Comparison of ENCODE assay signal across 22 cellular contexts in genomic region chr2:28558421-28558820, GRCh38.
DNase-seq lines count a peak whose midpoint lies in the region; ATAC-seq and TF ChIP-seq lines count a peak whose summit lies in the region.
"Had no signal": no experiment of that assay in that cellular context is flagged by ENCODE, and none has a peak within 500 bp of the region (broad histone marks: within the 10 kb centered on the region; RNA-seq: fewer than 3 reads in every experiment).

No MANE protein-coding gene starts in this region.

- DNase-seq in SK-N-SH, result no peak
- no peak for DNase-seq in brain microvascular endothelial cell
- DNase-seq in medulla oblongata (ENCODE audit: extremely low spot score), result peak; percentile 17
- no peak for DNase-seq in type B pancreatic cell (ENCODE audit: extremely low spot score, unreplicated experiment)
- DNase-seq in NCI-H82 treated with DMSO at 0.1 percent for 48 hours (lab: John Stamatoyannopoulos, UW; ENCODE audit: unreplicated experiment), result no peak
- DNase-seq in stimulated activated CD4-positive, alpha-beta T cell treated with anti-CD3 and anti-CD28 coated beads, Interleukin-4, amount 100 ng/mL, for 1 hour, result no peak
- DNase-seq: activated CD4-positive, alpha-beta T cell treated with anti-CD3 and anti-CD28 coated beads for 1 hour; activated CD8-positive, alpha-beta memory T cell treated with anti-CD3 and anti-CD28 coated beads for 24 hours; activated naive CD4-positive, alpha-beta T cell treated with Interleukin-2 at 50 U/mL for 16 hours; activated T-cell treated with anti-CD3 and anti-CD28 coated beads, Interleukin-2, amount 50 U/mL, for 24 hours; Caco-2; caudate nucleus; NCI-H1105; NCI-H526; occipital lobe; SHP77 treated with DMSO at 0.1 percent for 48 hours; T-helper 1 cell; upper lobe of left lung had no signal

- H3K4me1 Mint-ChIP-seq in type B pancreatic cell (ENCODE audit: unreplicated experiment), result peaks cover 6% of the 10 kb centered on the region

- peak overlapping the region; percentile 32 for H3K27ac Mint-ChIP-seq in type B pancreatic cell
- H3K27ac Mint-ChIP-seq: activated T-cell treated with anti-CD3 and anti-CD28 coated beads, Interleukin-2, amount 50 U/mL, for 24 hours had no signal

- ATAC-seq in SK-N-SH treated with all-trans-retinoic acid at 6 μM for 48 hours, result peak; percentile 25; the same call in 1 of the 3 replicates
- no peak for ATAC-seq in HG03135 (IDR thresholded peaks at IDR 0.05; ENCODE audit: unreplicated experiment)
- ATAC-seq: GM12878 had no signal

- TF ChIP-seq EP300 in SK-N-SH (IDR thresholded peaks at IDR 0.05; ENCODE audit: borderline replicate concordance in 1 of 2, low read depth in 1 of 2, low read length in 1 of 2), result no peak

- TF ChIP-seq CTCF in SK-N-SH (IDR thresholded peaks at IDR 0.05), result no peak
- peak; percentile 12 for TF ChIP-seq CTCF in brain microvascular endothelial cell (IDR thresholded peaks at IDR 0.05; ENCODE audit: low read depth, low read length, missing control alignments)
- no peak for TF ChIP-seq CTCF in type B pancreatic cell (conservative IDR thresholded peaks at IDR 0.05)

- no peaks in the 10 kb centered on the region for H3K9me3 ChIP-seq in SK-N-SH
- H3K9me3 ChIP-seq: Caco-2, right atrium auricular region, upper lobe of left lung had no signal

- no peaks in the 10 kb centered on the region for H3K27me3 ChIP-seq in SK-N-SH (ENCODE audit: insufficient read depth)
- H3K27me3 ChIP-seq in brain microvascular endothelial cell (replicated peaks), result no peaks in the 10 kb centered on the region
- H3K27me3 ChIP-seq: right atrium auricular region, upper lobe of left lung had no signal

- no peak overlapping the region for H3K4me3 ChIP-seq in SK-N-SH (ENCODE audit: low read depth in 2 of 2, low read length in 1 of 2)
- no peak overlapping the region for H3K4me3 ChIP-seq in brain microvascular endothelial cell (ENCODE audit: low read depth, low read length)
- H3K4me3 ChIP-seq: GM12878, right atrium auricular region, upper lobe of left lung had no signal

- CTCF ChIA-PET in SK-N-SH (lab: Yijun Ruan, JAX), result interaction anchor here (0.7 to 7.3 kb wide), 7 partner anchors 8 to 200 kb away, joined by 3 to 83 read pairs (median 3); no protein-coding TSS in a partner anchor

- no peaks in the 10 kb centered on the region for H3K79me2 ChIP-seq in SK-N-SH (ENCODE audit: insufficient read depth)

- in situ Hi-C loops in brain microvascular endothelial cell (cut with HindIII; ENCODE audit: low pct_ligation_motif_present, low sequenced_read_pairs), result no loop called here

- H3K4me3 Mint-ChIP-seq in type B pancreatic cell, result no peak overlapping the region
- H3K4me3 Mint-ChIP-seq: activated T-cell treated with anti-CD3 and anti-CD28 coated beads, Interleukin-2, amount 50 U/mL, for 24 hours had no signal

- no peaks in the 10 kb centered on the region for H3K27me3 Mint-ChIP-seq in type B pancreatic cell
- H3K27me3 Mint-ChIP-seq: activated T-cell treated with anti-CD3 and anti-CD28 coated beads, Interleukin-2, amount 50 U/mL, for 24 hours had no signal

- H3K4me1 ChIP-seq in SK-N-SH (ENCODE audit: control insufficient read depth in 1 of 2, insufficient read depth in 2 of 2, low read depth in 1 of 2, low read length in 1 of 2), result peaks cover 0 to 5% of the 10 kb centered on the region in 2 experiments; a peak in 1 of 4 replicates
- H3K4me1 ChIP-seq: right atrium auricular region, upper lobe of left lung had no signal

- no peak overlapping the region for H3K9ac ChIP-seq in SK-N-SH

- H3K9me3 Mint-ChIP-seq in type B pancreatic cell, result peaks cover 4% of the 10 kb centered on the region
- H3K9me3 Mint-ChIP-seq: activated T-cell treated with anti-CD3 and anti-CD28 coated beads, Interleukin-2, amount 50 U/mL, for 24 hours had no signal

- no peaks in the 10 kb centered on the region for H3K9me2 ChIP-seq in SK-N-SH

- WGBS in SK-N-SH (ENCODE audit: low lambda C conversion rate), result 90% methylated on average over 4 of the region's 4 CpGs

- H3K4me2 ChIP-seq in SK-N-SH, result no peak overlapping the region

- H3F3A ChIP-seq in SK-N-SH (replicated peaks; ENCODE audit: insufficient read depth), result no peaks in the 10 kb centered on the region

- POLR2A ChIA-PET in SK-N-SH (lab: Yijun Ruan, JAX), result no interaction called here

- H3K36me3 Mint-ChIP-seq in type B pancreatic cell, result no peaks in the 10 kb centered on the region

- H3K27ac ChIP-seq in SK-N-SH (ENCODE audit: low read depth in 2 of 2, low read length in 1 of 2) (no peak overlapping the region), brain microvascular endothelial cell (no peak overlapping the region)
- H3K27ac ChIP-seq: right atrium auricular region, upper lobe of left lung had no signal

- H3K36me3 ChIP-seq in SK-N-SH (replicated peaks in 1 of 2; ENCODE audit: control insufficient read depth in 1 of 2, insufficient read depth in 2 of 2, low read length in 1 of 2), result no peaks in the 10 kb centered on the region
- no peaks in the 10 kb centered on the region for H3K36me3 ChIP-seq in brain microvascular endothelial cell (replicated peaks)
- H3K36me3 ChIP-seq: right atrium auricular region, upper lobe of left lung had no signal

- no peak; the same call in 1 of the 2 replicates for TF ChIP-seq RAD21 in SK-N-SH (IDR thresholded peaks at IDR 0.05; ENCODE audit: low read length)

- H2AFZ ChIP-seq in SK-N-SH (ENCODE audit: low read depth), result no peak overlapping the region

- H4K20me1 ChIP-seq in SK-N-SH (ENCODE audit: insufficient read depth), result no peaks in the 10 kb centered on the region

TF ChIP-seq in SK-N-SH treated with all-trans-retinoic acid at 6 μM for 48 hours, 23 proteins besides CTCF, POLR2A, EP300 and RAD21 (continues in another document):
- TF ChIP-seq ISL1 (CRISPR knock-in tag; IDR thresholded peaks at IDR 0.05) (no peak), ESRRG (CRISPR knock-in tag; IDR thresholded peaks at IDR 0.05) (no peak), TOX (CRISPR knock-in tag; IDR thresholded peaks at IDR 0.05; ENCODE audit: borderline replicate concordance) (no peak)
- TF ChIP-seq, protein P1, sequence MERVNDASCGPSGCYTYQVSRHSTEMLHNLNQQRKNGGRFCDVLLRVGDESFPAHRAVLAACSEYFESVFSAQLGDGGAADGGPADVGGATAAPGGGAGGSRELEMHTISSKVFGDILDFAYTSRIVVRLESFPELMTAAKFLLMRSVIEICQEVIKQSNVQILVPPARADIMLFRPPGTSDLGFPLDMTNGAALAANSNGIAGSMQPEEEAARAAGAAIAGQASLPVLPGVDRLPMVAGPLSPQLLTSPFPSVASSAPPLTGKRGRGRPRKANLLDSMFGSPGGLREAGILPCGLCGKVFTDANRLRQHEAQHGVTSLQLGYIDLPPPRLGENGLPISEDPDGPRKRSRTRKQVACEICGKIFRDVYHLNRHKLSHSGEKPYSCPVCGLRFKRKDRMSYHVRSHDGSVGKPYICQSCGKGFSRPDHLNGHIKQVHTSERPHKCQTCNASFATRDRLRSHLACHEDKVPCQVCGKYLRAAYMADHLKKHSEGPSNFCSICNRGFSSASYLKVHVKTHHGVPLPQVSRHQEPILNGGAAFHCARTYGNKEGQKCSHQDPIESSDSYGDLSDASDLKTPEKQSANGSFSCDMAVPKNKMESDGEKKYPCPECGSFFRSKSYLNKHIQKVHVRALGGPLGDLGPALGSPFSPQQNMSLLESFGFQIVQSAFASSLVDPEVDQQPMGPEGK (CRISPR knock-in tag; IDR thresholded peaks at IDR 0.05; ENCODE audit: borderline replicate concordance), result no peak
- TF ChIP-seq, protein P2, sequence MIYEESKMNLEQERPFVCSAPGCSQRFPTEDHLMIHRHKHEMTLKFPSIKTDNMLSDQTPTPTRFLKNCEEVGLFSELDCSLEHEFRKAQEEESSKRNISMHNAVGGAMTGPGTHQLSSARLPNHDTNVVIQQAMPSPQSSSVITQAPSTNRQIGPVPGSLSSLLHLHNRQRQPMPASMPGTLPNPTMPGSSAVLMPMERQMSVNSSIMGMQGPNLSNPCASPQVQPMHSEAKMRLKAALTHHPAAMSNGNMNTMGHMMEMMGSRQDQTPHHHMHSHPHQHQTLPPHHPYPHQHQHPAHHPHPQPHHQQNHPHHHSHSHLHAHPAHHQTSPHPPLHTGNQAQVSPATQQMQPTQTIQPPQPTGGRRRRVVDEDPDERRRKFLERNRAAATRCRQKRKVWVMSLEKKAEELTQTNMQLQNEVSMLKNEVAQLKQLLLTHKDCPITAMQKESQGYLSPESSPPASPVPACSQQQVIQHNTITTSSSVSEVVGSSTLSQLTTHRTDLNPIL (CRISPR knock-in tag; IDR thresholded peaks at IDR 0.05; ENCODE audit: low read depth), result no peak

TF ChIP-seq in SK-N-SH, 30 proteins besides CTCF, POLR2A, EP300 and RAD21 (continues in another document):
- TF ChIP-seq FOXJ3 (CRISPR knock-in tag; IDR thresholded peaks at IDR 0.05) (no peak), CHD2 (IDR thresholded peaks at IDR 0.05; ENCODE audit: low read length, partially characterized antibody) (no peak), FOSL2 (IDR thresholded peaks at IDR 0.05; ENCODE audit: borderline replicate concordance, low read depth) (no peak), JUND (IDR thresholded peaks at IDR 0.05) (no peak)
- TF ChIP-seq, protein P3, sequence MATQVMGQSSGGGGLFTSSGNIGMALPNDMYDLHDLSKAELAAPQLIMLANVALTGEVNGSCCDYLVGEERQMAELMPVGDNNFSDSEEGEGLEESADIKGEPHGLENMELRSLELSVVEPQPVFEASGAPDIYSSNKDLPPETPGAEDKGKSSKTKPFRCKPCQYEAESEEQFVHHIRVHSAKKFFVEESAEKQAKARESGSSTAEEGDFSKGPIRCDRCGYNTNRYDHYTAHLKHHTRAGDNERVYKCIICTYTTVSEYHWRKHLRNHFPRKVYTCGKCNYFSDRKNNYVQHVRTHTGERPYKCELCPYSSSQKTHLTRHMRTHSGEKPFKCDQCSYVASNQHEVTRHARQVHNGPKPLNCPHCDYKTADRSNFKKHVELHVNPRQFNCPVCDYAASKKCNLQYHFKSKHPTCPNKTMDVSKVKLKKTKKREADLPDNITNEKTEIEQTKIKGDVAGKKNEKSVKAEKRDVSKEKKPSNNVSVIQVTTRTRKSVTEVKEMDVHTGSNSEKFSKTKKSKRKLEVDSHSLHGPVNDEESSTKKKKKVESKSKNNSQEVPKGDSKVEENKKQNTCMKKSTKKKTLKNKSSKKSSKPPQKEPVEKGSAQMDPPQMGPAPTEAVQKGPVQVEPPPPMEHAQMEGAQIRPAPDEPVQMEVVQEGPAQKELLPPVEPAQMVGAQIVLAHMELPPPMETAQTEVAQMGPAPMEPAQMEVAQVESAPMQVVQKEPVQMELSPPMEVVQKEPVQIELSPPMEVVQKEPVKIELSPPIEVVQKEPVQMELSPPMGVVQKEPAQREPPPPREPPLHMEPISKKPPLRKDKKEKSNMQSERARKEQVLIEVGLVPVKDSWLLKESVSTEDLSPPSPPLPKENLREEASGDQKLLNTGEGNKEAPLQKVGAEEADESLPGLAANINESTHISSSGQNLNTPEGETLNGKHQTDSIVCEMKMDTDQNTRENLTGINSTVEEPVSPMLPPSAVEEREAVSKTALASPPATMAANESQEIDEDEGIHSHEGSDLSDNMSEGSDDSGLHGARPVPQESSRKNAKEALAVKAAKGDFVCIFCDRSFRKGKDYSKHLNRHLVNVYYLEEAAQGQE (IDR thresholded peaks at IDR 0.05; ENCODE audit: low read depth, low read length), result no peak
